Comparison of ENCODE assay signal across 8 cellular contexts in the genomic region with DNA sequence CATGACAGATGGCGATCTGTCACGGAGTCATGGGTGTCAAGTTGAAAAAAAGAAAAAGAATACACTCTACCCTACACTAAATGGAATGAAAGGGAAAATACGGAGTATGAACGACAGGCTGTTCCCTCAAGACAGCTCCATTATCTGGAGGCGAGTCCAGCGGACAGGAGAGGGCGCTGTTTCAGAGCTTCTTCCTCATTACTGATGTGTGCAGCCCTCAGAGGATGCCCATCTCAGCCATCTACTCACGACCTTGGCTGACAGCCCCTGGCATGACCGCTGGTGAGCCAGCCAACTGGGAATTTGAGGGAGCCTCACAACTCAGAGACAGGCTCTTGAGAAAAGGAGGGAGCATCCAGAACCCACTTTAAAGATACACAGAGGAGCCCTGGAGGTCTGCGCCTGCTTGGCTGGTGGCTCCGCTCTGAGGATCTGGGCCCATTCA.
A peak's percentile ranks its signal among the peaks of the same experiment; 100 is the strongest.
DNase-seq lines count a peak whose midpoint lies in the region; ATAC-seq and TF ChIP-seq lines count a peak whose summit lies in the region.

No MANE protein-coding gene starts in this region.

- H2AFZ ChIP-seq in OCI-LY3 (ENCODE audit: low read depth, low read length), result peak overlapping the region; percentile 18; the same call in 1 of the 2 replicates

- H3K36me3 Mint-ChIP-seq in nephron progenitor cell (ENCODE audit: low read depth), result no peaks in the 10 kb centered on the region

- H3K9me3 ChIP-seq in DOHH2 (ENCODE audit: control insufficient read depth, insufficient read depth, low read length) (no peaks in the 10 kb centered on the region), OCI-LY3 (ENCODE audit: insufficient read depth, low read length) (peaks cover 2% of the 10 kb centered on the region; the same call in 1 of the 2 replicates)

- H3K4me1 Mint-ChIP-seq in nephron progenitor cell, result peaks cover 59% of the 10 kb centered on the region

- peak; percentile 79 for DNase-seq in activated T-cell treated with anti-CD3 and anti-CD28 coated beads for 48 hours (ENCODE audit: low read depth)
- DNase-seq in fibroblast of gingiva (ENCODE audit: low read depth), result peak; percentile 87
- DNase-seq in nephron progenitor cell, result peak; percentile 79
- peak; percentile 74 for DNase-seq in stimulated activated naive CD4-positive, alpha-beta T cell treated with Interleukin-2 at 50 U/mL for 16 hours (lab: John Stamatoyannopoulos, UW)

- H3K4me3 ChIP-seq in DOHH2 (ENCODE audit: low read length) (peak overlapping the region; percentile 66), OCI-LY3 (ENCODE audit: low read length) (peak overlapping the region; percentile 50)

- no peaks in the 10 kb centered on the region for H3K36me3 ChIP-seq in DOHH2 (ENCODE audit: control insufficient read depth, low read length)
- no peaks in the 10 kb centered on the region for H3K36me3 ChIP-seq in OCI-LY3 (replicated peaks; ENCODE audit: low read depth, low read length)

- H3K9me3 Mint-ChIP-seq in nephron progenitor cell, result no peaks in the 10 kb centered on the region

- no peaks in the 10 kb centered on the region for H3K9me2 ChIP-seq in DOHH2 (replicated peaks; ENCODE audit: control insufficient read depth, low read length)

- no peaks in the 10 kb centered on the region for H3K27me3 ChIP-seq in DOHH2 (ENCODE audit: control insufficient read depth, low read length)
- no peaks in the 10 kb centered on the region for H3K27me3 ChIP-seq in OCI-LY3 (ENCODE audit: low read depth, low read length)

- TF ChIP-seq CTCF in DOHH2 (IDR thresholded peaks at IDR 0.05; ENCODE audit: low read depth, low read length, poor library complexity, severe bottlenecking) (peak; percentile 92), OCI-LY3 (IDR thresholded peaks at IDR 0.05; ENCODE audit: low read depth, low read length) (peak; percentile 83), nephron progenitor cell (IDR thresholded peaks at IDR 0.05) (peak; percentile 83)

- no peak overlapping the region for H3K27ac Mint-ChIP-seq in nephron progenitor cell

- H3F3A ChIP-seq in DOHH2 (ENCODE audit: control insufficient read depth, insufficient read depth), result peaks cover 26% of the 10 kb centered on the region

- H3K4me2 ChIP-seq in DOHH2 (ENCODE audit: low read length), result peak overlapping the region; percentile 70
- peak overlapping the region; percentile 97 for H3K4me2 ChIP-seq in OCI-LY3 (ENCODE audit: low read length)

- H3K9ac ChIP-seq in OCI-LY3 (ENCODE audit: low read length), result peak overlapping the region; percentile 75

- H4K20me1 ChIP-seq in DOHH2 (ENCODE audit: control insufficient read depth, insufficient read depth, low read depth, low read length) (no peaks in the 10 kb centered on the region), OCI-LY3 (ENCODE audit: insufficient read depth, low read length) (no peaks in the 10 kb centered on the region)

- peaks cover 23% of the 10 kb centered on the region for H3K27me3 Mint-ChIP-seq in nephron progenitor cell (ENCODE audit: low read depth, poor library complexity)

- H3K27ac ChIP-seq in DOHH2 (ENCODE audit: low read depth, low read length) (peak overlapping the region; percentile 100), OCI-LY3 (ENCODE audit: low read length) (peak overlapping the region; percentile 98)

- H3K79me2 ChIP-seq in DOHH2 (ENCODE audit: control insufficient read depth, low read length) (no peaks in the 10 kb centered on the region), OCI-LY3 (ENCODE audit: low read length) (no peaks in the 10 kb centered on the region)

- peak; percentile 19 for ATAC-seq in HG02798 (IDR thresholded peaks at IDR 0.05; ENCODE audit: poor library complexity, unreplicated experiment)
- ATAC-seq in HG02938 (IDR thresholded peaks at IDR 0.05; ENCODE audit: unreplicated experiment), result no peak

- H3K4me1 ChIP-seq in DOHH2 (ENCODE audit: control insufficient read depth, low read length) (peaks cover 63% of the 10 kb centered on the region), OCI-LY3 (ENCODE audit: low read length) (peaks cover 71% of the 10 kb centered on the region)

- H3K4me3 Mint-ChIP-seq in nephron progenitor cell, result no peak overlapping the region
